19 cellular contexts compared by ENCODE assay signal in genomic region chr4:102807345-102807744, GRCh38. TPM values are rescaled to one million over a fixed set of nuclear protein-coding genes. Genes with fewer than 3 reads are reported as not detected.
DNase-seq lines count a peak whose midpoint lies in the region; ATAC-seq and TF ChIP-seq lines count a peak whose summit lies in the region.
"Had no signal": no experiment of that assay in that cellular context is flagged by ENCODE, and none has a peak within 500 bp of the region (broad histone marks: within the 10 kb centered on the region; RNA-seq: fewer than 3 reads in every experiment).

No MANE protein-coding gene starts in this region.

- no TSS peak for BruUV-seq in PC-3 (replicated peaks; lab: Mats Ljungman, UMichigan)

- no peak overlapping the region for H3K4me2 ChIP-seq in PC-3 (ENCODE audit: low read length)

- H3K27ac ChIP-seq in PC-3 (ENCODE audit: low read length): no peak overlapping the region
- H3K27ac ChIP-seq: parathyroid adenoma had no signal

- no peak for TF ChIP-seq CTCF in PC-3 (conservative IDR thresholded peaks at IDR 0.05; ENCODE audit: low read depth, low read length)

- DNase-seq in renal cortical epithelial cell (ENCODE audit: low read depth) (peak; percentile 80), Ammon's horn (ENCODE audit: low spot score) (no peak), NCI-H446 treated with DMSO at 0.1 percent for 48 hours (lab: John Stamatoyannopoulos, UW) (no peak), PC-3 (no peak)
- DNase-seq: activated CD4-positive, alpha-beta T cell treated with anti-CD3 and anti-CD28 coated beads, Interleukin-2, amount 50 U/mL, for 4 hours; aorta; CD4-positive, alpha-beta memory T cell; cortex of kidney; H7; heart left ventricle; NCI-H1417 treated with DMSO at 0.1 percent for 48 hours; NCI-H446; OCI-M1 had no signal

- no peaks in the 10 kb centered on the region for H3F3A ChIP-seq in PC-3 (ENCODE audit: low read length, unreplicated experiment)

- H2AFZ ChIP-seq in PC-3 (ENCODE audit: low read length): no peak overlapping the region
- H2AFZ ChIP-seq: parathyroid adenoma had no signal

- ATAC-seq in GM18870 (IDR thresholded peaks at IDR 0.05; ENCODE audit: unreplicated experiment) (peak; percentile 52), GM21737 (IDR thresholded peaks at IDR 0.05; ENCODE audit: unreplicated experiment) (peak; percentile 54), HG03460 (IDR thresholded peaks at IDR 0.05; ENCODE audit: unreplicated experiment) (peak; percentile 58), PC-3 (no peak)
- ATAC-seq: activated T-helper 17 cell treated with anti-CD3 and anti-CD28 coated beads, Interleukin-2, amount 50 U/mL, for 72 hours; heart left ventricle; SK-N-SH treated with all-trans-retinoic acid at 6 μM for 48 hours had no signal

- H4K20me1 ChIP-seq in PC-3 (ENCODE audit: low read length): peaks cover 44% of the 10 kb centered on the region

- POLR2A ChIA-PET in PC-3 (lab: Charles Lee; ENCODE audit: unreplicated experiment): no interaction called here

- CTCF ChIA-PET in PC-3 (lab: Charles Lee): no interaction called here

- intact Hi-C loops in PC-3 (cut with micrococcal nuclease): no loop called here

- H3K27me3 ChIP-seq in PC-3 (ENCODE audit: low read length): no peaks in the 10 kb centered on the region
- H3K27me3 ChIP-seq: heart left ventricle had no signal

- H3K36me3 ChIP-seq in PC-3 (ENCODE audit: low read depth, low read length): peaks cover 56% of the 10 kb centered on the region; the same call in 1 of the 2 replicates

- no peak overlapping the region for H3K4me3 ChIP-seq in PC-3 (ENCODE audit: low read length)
- H3K4me3 ChIP-seq: heart left ventricle had no signal

- H3K4me1 ChIP-seq in PC-3 (ENCODE audit: insufficient read depth, low read length): no peaks in the 10 kb centered on the region

- no peaks in the 10 kb centered on the region for H3K9me2 ChIP-seq in PC-3 (replicated peaks; ENCODE audit: low read length)

- no peaks in the 10 kb centered on the region for H3K9me3 ChIP-seq in PC-3 (ENCODE audit: low read length)
- H3K9me3 ChIP-seq: heart left ventricle had no signal

- peaks cover 98% of the 10 kb centered on the region for H3K79me2 ChIP-seq in PC-3 (ENCODE audit: low read length)

- no peak overlapping the region for H3K9ac ChIP-seq in PC-3 (ENCODE audit: low read length)
- H3K9ac ChIP-seq: parathyroid adenoma had no signal

RNA-seq across cellular contexts. Expression of gene UBE2D3, which starts 20.0 kb away (rescaled TPM):
- 231 and 257 TPM in 2 replicates for total RNA-seq in renal cortical epithelial cell
- total RNA-seq in PC-3 (2014; rRNA removed): 342 and 435 TPM in 2 replicates

RNA-seq across cellular contexts. Expression of gene MANBA, which starts 46.6 kb away (rescaled TPM):
- total RNA-seq in renal cortical epithelial cell (29.2 and 36.5 TPM in 2 replicates), PC-3 (2014; rRNA removed) (20.9 and 26.7 TPM in 2 replicates)
